ENCODE assay signal across 13 cellular contexts in the genomic region with DNA sequence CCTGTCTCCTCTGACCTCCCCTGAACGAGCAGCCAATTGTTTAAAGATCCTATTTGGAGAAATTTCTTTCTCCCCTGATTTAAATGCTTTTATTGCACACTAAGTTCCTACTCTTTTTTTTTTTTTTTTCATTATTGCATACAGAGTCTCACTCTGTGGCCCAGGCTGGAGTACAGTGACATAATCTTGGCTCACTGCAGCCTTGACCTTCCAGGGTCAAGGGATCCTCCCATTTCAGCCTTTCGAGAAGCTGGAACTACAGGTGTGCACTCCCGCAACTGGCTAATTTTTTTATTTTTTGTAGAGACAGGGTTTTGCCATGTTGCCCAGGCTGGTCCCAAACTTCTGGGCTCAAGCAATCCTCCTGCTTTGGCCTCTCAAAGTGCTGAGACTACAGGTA. TPM values are rescaled to one million over a fixed set of nuclear protein-coding genes. Genes with fewer than 3 reads are reported as not detected.
"Had no signal": no experiment of that assay in that cellular context is flagged by ENCODE, and none has a peak within 500 bp of the region (broad histone marks: within the 10 kb centered on the region; RNA-seq: fewer than 3 reads in every experiment).

No MANE protein-coding gene starts in this region.

- H3K4me3 Mint-ChIP-seq: neural crest cell had no signal

- H3K9me3 ChIP-seq: adrenal gland, thyroid gland had no signal

- DNase-seq: activated CD4-positive, alpha-beta T cell treated with anti-CD3 and anti-CD28 coated beads, Interleukin-2, amount 50 U/mL, for 48 hours; activated CD8-positive, alpha-beta memory T cell treated with anti-CD3 and anti-CD28 coated beads, Interleukin-2, amount 50 U/mL, for 4 hours; activated naive CD4-positive, alpha-beta T cell; adrenal gland; effector memory CD4-positive, alpha-beta T cell; hypothalamus; mammary epithelial cell; stimulated activated CD4-positive, alpha-beta T cell treated with anti-CD3 and anti-CD28 coated beads, Interleukin-4, amount 100 ng/mL, for 4 hours; thyroid gland had no signal

- H3K36me3 ChIP-seq: adrenal gland, thyroid gland had no signal

- H3K4me3 ChIP-seq: adrenal gland, coronary artery, thyroid gland had no signal

- ATAC-seq: activated CD4-positive, CD25-positive, alpha-beta regulatory T cell treated with anti-CD3 and anti-CD28 coated beads, Interleukin-2, amount 50 U/mL, for 24 hours had no signal

- H3K27ac ChIP-seq: thyroid gland had no signal

- H3K27me3 ChIP-seq: adrenal gland, thyroid gland had no signal

RNA-seq across cellular contexts. Expression of gene P2RX7, which starts 5.2 kb away (rescaled TPM):
- total RNA-seq: epithelial cell of proximal tubule had no signal
